In genomic region chr7:30168800-30169584, GRCh38 we compare ENCODE assay signal across 12 cellular contexts. TPM values are rescaled to one million over a fixed set of nuclear protein-coding genes. Genes with fewer than 3 reads are reported as not detected.
DNase-seq lines count a peak whose midpoint lies in the region; ATAC-seq, FAIRE-seq and TF ChIP-seq lines count a peak whose summit lies in the region.
"Had no signal": no experiment of that assay in that cellular context is flagged by ENCODE, and none has a peak within 500 bp of the region (broad histone marks: within the 10 kb centered on the region; RNA-seq: fewer than 3 reads in every experiment).

No MANE protein-coding gene starts in this region.

- H3K27me3 Mint-ChIP-seq in GM23338 (ENCODE audit: insufficient read depth, low read depth, poor library complexity), result peaks cover 29% of the 10 kb centered on the region

- no peak overlapping the region for H2AFZ ChIP-seq in GM23338

- H3K4me3 ChIP-seq in GM23338 (peak overlapping the region; percentile 11; the same call in 1 of the 2 replicates), fibroblast of pulmonary artery (replicated peaks; ENCODE audit: low read depth, low read length) (no peak overlapping the region), gastrocnemius medialis (no peak overlapping the region), thyroid gland (replicated peaks in 1 of 3) (no peak overlapping the region)
- H3K4me3 ChIP-seq: heart right ventricle had no signal

- no peak for FAIRE-seq in frontal cortex (lab: Jason Lieb, UNC)

- H3K36me3 ChIP-seq in GM23338 (ENCODE audit: insufficient read depth) (no peaks in the 10 kb centered on the region; the same call in 1 of the 2 replicates), gastrocnemius medialis (no peaks in the 10 kb centered on the region), thyroid gland (no peaks in the 10 kb centered on the region)
- H3K36me3 ChIP-seq: heart right ventricle had no signal

- peaks cover 47% of the 10 kb centered on the region for H3K4me1 Mint-ChIP-seq in GM23338

- no peaks in the 10 kb centered on the region for H3K9me3 ChIP-seq in gastrocnemius medialis
- no peaks in the 10 kb centered on the region for H3K9me3 ChIP-seq in thyroid gland
- H3K9me3 ChIP-seq: heart right ventricle had no signal

- H3K9me3 Mint-ChIP-seq in GM23338, result no peaks in the 10 kb centered on the region

- H3K4me2 ChIP-seq in GM23338, result peak overlapping the region; percentile 18

- TF ChIP-seq CTCF in GM23338 (conservative IDR thresholded peaks at IDR 0.05; ENCODE audit: low read depth in 2 of 2), result no peak
- TF ChIP-seq CTCF in fibroblast of pulmonary artery (IDR thresholded peaks at IDR 0.05; ENCODE audit: low read length, missing control alignments), result no peak
- TF ChIP-seq CTCF in gastrocnemius medialis (IDR thresholded peaks at IDR 0.05 in 4 of 5, conservative IDR thresholded peaks at IDR 0.05 in 1 of 5), result no peak
- no peak for TF ChIP-seq CTCF in thyroid gland (IDR thresholded peaks at IDR 0.05)

- ATAC-seq in GM23338 (peak; percentile 81), gastrocnemius medialis (no peak), GM21717 (IDR thresholded peaks at IDR 0.05; ENCODE audit: unreplicated experiment) (no peak)

- no peaks in the 10 kb centered on the region for H3K36me3 Mint-ChIP-seq in GM23338 (ENCODE audit: low read depth)

- H4K20me1 ChIP-seq in GM23338 (replicated peaks; ENCODE audit: insufficient read depth), result no peaks in the 10 kb centered on the region

- in situ Hi-C loops in SK-MEL-5 (cut with HindIII; ENCODE audit: low pct_unique_long_range_greater_than_20kb, low sequenced_read_pairs) (no loop called here), gastrocnemius medialis (cut with MboI; ENCODE audit: low sequenced_read_pairs in 4 of 4) (loop anchor here (5.0 to 25.0 kb wide), 5 partner anchors 106 to 393 kb away; partner anchors contain the start of gene ZNRF2 (in 2 of the 4))

- TF ChIP-seq POLR2A in gastrocnemius medialis (IDR thresholded peaks at IDR 0.05) (no peak), thyroid gland (IDR thresholded peaks at IDR 0.05) (no peak)

- DNase-seq in GM23338 (ENCODE audit: low spot score) (peak; percentile 83), SK-MEL-5 (ENCODE audit: low read depth, low spot score) (peak; percentile 47), fibroblast of pulmonary artery (ENCODE audit: low read depth) (peak; percentile 77), gastrocnemius medialis (no peak), thyroid gland (no peak), frontal cortex (ENCODE audit: low spot score in 2 of 2) (no peak)
- no peak for DNase-seq in NK-92 treated with Interleukin-12 subunit alpha and Interleukin-12 subunit beta, amount 100 ng/mL, for 24 hours (lab: John Stamatoyannopoulos, UW)
- DNase-seq: activated effector memory CD4-positive, alpha-beta T cell treated with anti-CD3 and anti-CD28 coated beads, Interleukin-2, amount 50 U/mL, for 16 hours; GF-D8; heart right ventricle had no signal

- 77 to 83% methylated on average over 16 of the region's 16 CpGs for WGBS in thyroid gland, 2 donors

- no peak overlapping the region for H3K27ac ChIP-seq in GM23338 (ENCODE audit: low read depth)
- H3K27ac ChIP-seq in gastrocnemius medialis, result peak overlapping the region in 3 of 4 donors; percentile 39 to 49 (median 46)
- no peak overlapping the region for H3K27ac ChIP-seq in thyroid gland
- H3K27ac ChIP-seq: HL-60 had no signal

- intact Hi-C loops in gastrocnemius medialis (cut with DNase I; ENCODE audit: low total_unique reads), result no loop called here
- intact Hi-C loops in thyroid gland (cut with DNase I), result loop anchor here (5.0 to 10.0 kb wide), 2 partner anchors 243 to 396 kb away; no protein-coding TSS in a partner anchor

- H3K79me2 ChIP-seq in GM23338 (replicated peaks; ENCODE audit: insufficient read depth), result no peaks in the 10 kb centered on the region

- H3K4me3 Mint-ChIP-seq in GM23338, result peak overlapping the region; percentile 31

- H3K27me3 ChIP-seq in GM23338 (ENCODE audit: insufficient read depth), result 0 out of 2 replicates have a peak, but pooled peaks cover 9% of the 10 kb centered on the region
- no peaks in the 10 kb centered on the region for H3K27me3 ChIP-seq in gastrocnemius medialis
- H3K27me3 ChIP-seq in thyroid gland, result no peaks in the 10 kb centered on the region
- H3K27me3 ChIP-seq: heart right ventricle had no signal

- H3K9me2 ChIP-seq in GM23338 (ENCODE audit: insufficient read depth), result 0 out of 2 replicates have a peak, but pooled peaks cover 4% of the 10 kb centered on the region

- peaks cover 14% of the 10 kb centered on the region for H3K4me1 ChIP-seq in GM23338 (ENCODE audit: insufficient read depth)
- peaks cover 34 to 39% of the 10 kb centered on the region in 2 donors for H3K4me1 ChIP-seq in gastrocnemius medialis
- peaks cover 30 to 49% of the 10 kb centered on the region in 2 donors for H3K4me1 ChIP-seq in thyroid gland

- no peaks in the 10 kb centered on the region for H3F3A ChIP-seq in GM23338 (replicated peaks; ENCODE audit: low read depth)

- H3K27ac Mint-ChIP-seq in GM23338, result no peak overlapping the region

TF ChIP-seq in GM23338, 12 proteins besides CTCF, POLR2A, EP300 and RAD21:
- TF ChIP-seq EZH2phosphoT487 (IDR thresholded peaks at IDR 0.05; ENCODE audit: unreplicated experiment) (no peak), JUNB (IDR thresholded peaks at IDR 0.05; ENCODE audit: unreplicated experiment) (no peak), NANOG (IDR thresholded peaks at IDR 0.05; ENCODE audit: borderline replicate concordance) (peak; percentile 22; the same call in 1 of the 2 replicates), ZNF462 (CRISPR knock-in tag; IDR thresholded peaks at IDR 0.05) (peak; percentile 32; the same call in 1 of the 2 replicates), EZH2 (IDR thresholded peaks at IDR 0.05; ENCODE audit: low read depth, unreplicated experiment) (no peak)

RNA-seq across cellular contexts. Expression of gene MTURN, which starts 34.2 kb away (rescaled TPM):
- 4.7 and 8.7 TPM in 2 replicates for total RNA-seq in GM23338 (2014; rRNA removed; shearing (Covaris generic))
- 3.0 and 3.1 TPM in 2 replicates for polyA plus RNA-seq in GM23338 (2016; fragmentation: Nextera tagmentation; extraction: Ambion mirVana)
- 99.2 and 112 TPM in 2 replicates for total RNA-seq in SK-MEL-5 (2014; rRNA removed; shearing (Covaris generic))
- polyA plus RNA-seq in SK-MEL-5 (2015; cell fraction: cytosol; rRNA removed), result 57.1 and 60.0 TPM in 2 replicates
- 122 and 125 TPM in 2 replicates for polyA plus RNA-seq in SK-MEL-5 (2015; cell fraction: nucleus; rRNA removed)
- total RNA-seq in gastrocnemius medialis, result 10 to 100 TPM; 32.9 to 81.9 (median 44.7) TPM
- 10 to 100 TPM; 32.0 to 86.3 (median 44.0) TPM for total RNA-seq in thyroid gland
- total RNA-seq in frontal cortex, result 368 TPM

Comparison
In these comparisons a context has a peak if more than half of its experiments do, and no peak if none do; other contexts are left out.
1. DNase-seq: peak in GM23338 (single experiment), SK-MEL-5 (single experiment) and fibroblast of pulmonary artery (single experiment); none in gastrocnemius medialis (0 of 2), thyroid gland (0 of 2), NK-92 treated with Interleukin-12 subunit alpha and Interleukin-12 subunit beta, amount 100 ng/mL, for 24 hours (single experiment) and frontal cortex (0 of 2).
2. H3K27ac ChIP-seq: peak in gastrocnemius medialis (3 of 4); none in GM23338 (single experiment) and thyroid gland (0 of 3).